Comparison of ENCODE assay signal across 8 cellular contexts in the genomic region with DNA sequence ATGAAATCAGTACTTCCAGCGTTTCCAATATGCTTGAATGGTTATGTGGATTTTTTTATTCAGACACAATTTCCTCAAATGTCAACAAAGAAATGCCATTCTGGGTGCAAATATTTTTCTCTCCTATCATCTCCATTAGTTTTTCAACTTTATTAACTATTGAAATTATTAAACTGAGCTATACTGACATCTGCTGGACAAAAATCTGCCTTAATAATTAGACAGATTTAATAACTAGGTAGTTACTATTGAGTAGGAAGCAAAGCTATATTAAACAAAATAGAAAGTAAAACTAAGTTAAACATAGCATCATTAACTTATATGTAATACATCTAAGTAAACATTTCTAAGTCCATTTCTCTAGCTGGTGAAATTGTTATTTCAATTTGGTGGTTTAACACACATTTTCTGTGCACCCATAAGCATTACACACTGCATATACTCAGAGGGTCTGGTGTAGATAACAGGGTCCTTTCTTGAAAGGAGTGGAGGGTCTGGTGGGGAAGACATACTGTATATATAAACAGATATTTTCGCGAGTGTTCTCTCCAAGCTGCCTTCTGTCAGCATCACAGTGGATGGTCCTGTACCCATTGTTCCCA.
A peak's percentile ranks its signal among the peaks of the same experiment; 100 is the strongest.
DNase-seq lines count a peak whose midpoint lies in the region; ATAC-seq and TF ChIP-seq lines count a peak whose summit lies in the region.

No MANE protein-coding gene starts in this region.

- TF ChIP-seq CTCF in BJ (IDR thresholded peaks at IDR 0.05; ENCODE audit: insufficient read depth, low read depth, low read length) = peak; percentile 28; the same call in 1 of the 2 replicates

- no peak for DNase-seq in BJ (ENCODE audit: low read depth)
- DNase-seq in SW480 (ENCODE audit: low spot score) = peak; percentile 18
- peak; percentile 33 for DNase-seq in kidney tubule cell (ENCODE audit: low spot score)
- DNase-seq in NCI-H187 treated with DMSO at 0.1 percent for 48 hours (lab: John Stamatoyannopoulos, UW) = no peak
- no peak for DNase-seq in activated CD8-positive, alpha-beta memory T cell treated with anti-CD3 and anti-CD28 coated beads, Interleukin-2, amount 50 U/mL, for 48 hours
- DNase-seq in NCI-H1092 (lab: John Stamatoyannopoulos, UW) = no peak

- H3K27me3 ChIP-seq in BJ (ENCODE audit: control insufficient read depth, insufficient read depth, low read length) = no peaks in the 10 kb centered on the region

- no peaks in the 10 kb centered on the region for H3K36me3 ChIP-seq in BJ (ENCODE audit: control insufficient read depth, insufficient read depth, low read length)

- POLR2A ChIA-PET in BJ (lab: Charles Lee) = no interaction called here

- no peak overlapping the region for H3K4me3 ChIP-seq in BJ (ENCODE audit: low read depth, low read length)

- ATAC-seq in HG02798 (IDR thresholded peaks at IDR 0.05; ENCODE audit: poor library complexity, unreplicated experiment) = peak; percentile 49
- ATAC-seq in HG03045 (IDR thresholded peaks at IDR 0.05; ENCODE audit: unreplicated experiment) = no peak

- CTCF ChIA-PET in BJ (lab: Yijun Ruan, JAX) = interaction anchor here (0.7 to 2.0 kb wide), 10 partner anchors 10 to 443 kb away, joined by 3 to 10 read pairs (median 3); no protein-coding TSS in a partner anchor

Comparison
In these comparisons a context has a peak if more than half of its experiments do, and no peak if none do; other contexts are left out.
1. DNase-seq: peak in SW480 (single experiment) and kidney tubule cell (single experiment); none in BJ (single experiment), NCI-H187 treated with DMSO at 0.1 percent for 48 hours (single experiment), activated CD8-positive, alpha-beta memory T cell treated with anti-CD3 and anti-CD28 coated beads, Interleukin-2, amount 50 U/mL, for 48 hours (single experiment) and NCI-H1092 (single experiment).